In the genomic region with DNA sequence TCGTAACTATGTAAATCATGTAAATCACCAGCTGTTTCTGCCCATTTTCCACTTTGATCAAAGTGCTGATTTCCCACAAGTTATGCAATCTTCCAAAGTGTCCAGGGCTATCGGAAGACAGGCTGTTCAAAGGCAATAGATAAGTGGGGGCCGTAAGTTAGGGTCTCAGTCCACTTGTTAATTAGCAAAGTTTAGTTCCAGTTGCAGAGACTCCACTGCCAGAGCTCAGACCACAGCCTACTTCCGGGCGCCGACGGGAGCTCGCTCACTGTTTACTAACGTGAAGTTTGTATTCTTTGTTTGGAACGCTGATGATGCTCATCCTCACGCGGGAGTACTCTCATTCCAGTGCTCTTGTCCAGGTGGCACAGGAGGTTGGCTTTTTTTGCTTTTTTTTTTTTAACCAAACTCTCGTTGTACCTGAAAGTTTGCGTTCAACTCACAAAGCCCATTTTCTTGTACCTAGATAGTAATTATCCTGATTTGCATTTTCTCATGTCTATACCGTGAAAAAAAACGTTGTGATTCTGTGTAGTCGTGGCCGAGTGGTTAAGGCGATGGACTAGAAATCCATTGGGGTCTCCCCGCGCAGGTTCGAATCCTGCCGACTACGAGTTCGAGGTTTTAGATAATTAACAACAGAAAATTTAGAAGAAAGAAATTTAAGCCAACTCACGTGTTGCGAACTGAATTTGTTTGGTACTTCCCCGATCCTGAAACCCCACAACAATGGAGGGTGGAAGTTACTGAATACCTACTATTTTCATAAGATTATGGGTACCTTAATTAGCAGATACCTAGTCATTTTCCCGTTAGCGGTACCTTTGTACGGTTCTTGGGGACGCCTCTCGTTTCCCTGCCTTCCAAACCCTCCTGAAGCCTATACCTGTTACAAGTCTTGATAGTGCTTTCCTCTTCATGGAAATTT, we compare ENCODE assay signal across 8 cellular contexts. TPM values are rescaled to one million over a fixed set of nuclear protein-coding genes. Genes with fewer than 3 reads are reported as not detected.
DNase-seq lines count a peak whose midpoint lies in the region; ATAC-seq, FAIRE-seq and TF ChIP-seq lines count a peak whose summit lies in the region.

No MANE protein-coding gene starts in this region.

- TF ChIP-seq CTCF in keratinocyte (optimal IDR thresholded peaks at IDR 0.05 in 1 of 3, IDR thresholded peaks at IDR 0.05 in 1 of 3, conservative IDR thresholded peaks at IDR 0.05 in 1 of 3; ENCODE audit: extremely low read depth in 1 of 3, insufficient read depth in 2 of 3, low read length in 3 of 3) = no peak

- no peaks in the 10 kb centered on the region for H3K9me1 ChIP-seq in keratinocyte (ENCODE audit: control insufficient read depth, extremely low read depth, insufficient read depth, low read length)

- no peaks in the 10 kb centered on the region for H3K79me2 ChIP-seq in keratinocyte (ENCODE audit: control insufficient read depth, insufficient read depth, low read length)

- peak overlapping the region; percentile 96 for H3K9ac ChIP-seq in ES-I3 (ENCODE audit: low read depth, low read length)
- H3K9ac ChIP-seq in keratinocyte (ENCODE audit: control insufficient read depth, extremely low read depth, insufficient read depth, low read length) = peak overlapping the region; percentile 69

- H3K4me2 ChIP-seq in keratinocyte (ENCODE audit: control insufficient read depth, extremely low read depth, insufficient read depth, low read depth, low read length) = peak overlapping the region; percentile 79

- H3K4me1 ChIP-seq in ES-I3 (ENCODE audit: insufficient read depth, low read length) = peaks cover 10% of the 10 kb centered on the region; the same call in 1 of the 2 replicates
- no peaks in the 10 kb centered on the region for H3K4me1 ChIP-seq in keratinocyte (ENCODE audit: control insufficient read depth, extremely low read depth, insufficient read depth, low read length)

- peak overlapping the region; percentile 49 to 74 (median 62) for H3K4me3 ChIP-seq in keratinocyte (ENCODE audit: control insufficient read depth in 2 of 3, extremely low read depth in 1 of 3, insufficient read depth in 2 of 3, low read depth in 1 of 3, low read length in 3 of 3)

- peak; percentile 55 for ATAC-seq in HG02610 (IDR thresholded peaks at IDR 0.05; ENCODE audit: unreplicated experiment)
- ATAC-seq in HG02852 (IDR thresholded peaks at IDR 0.05; ENCODE audit: unreplicated experiment) = no peak

- peak overlapping the region; percentile 19 for H3K27ac ChIP-seq in keratinocyte (ENCODE audit: control insufficient read depth, insufficient read depth, low read length)

- H4K20me1 ChIP-seq in keratinocyte (ENCODE audit: control insufficient read depth, extremely low read depth, insufficient read depth, low read length) = no peaks in the 10 kb centered on the region

- FAIRE-seq in keratinocyte (lab: Jason Lieb, UNC) = peak; percentile 67

- no peaks in the 10 kb centered on the region for H3K36me3 ChIP-seq in ES-I3 (ENCODE audit: insufficient read depth, low read length)
- H3K36me3 ChIP-seq in keratinocyte (ENCODE audit: control insufficient read depth in 2 of 2, extremely low read depth in 1 of 2, insufficient read depth in 2 of 2, low read length in 2 of 2) = no peaks in the 10 kb centered on the region

- H2AFZ ChIP-seq in keratinocyte (ENCODE audit: control insufficient read depth, low read length) = peak overlapping the region; percentile 82

- DNase-seq in NCI-H1694 (lab: John Stamatoyannopoulos, UW) = peak; percentile 71
- peak; percentile 77 for DNase-seq in UCSD-AML1 (lab: John Stamatoyannopoulos, UW; ENCODE audit: unreplicated experiment)
- DNase-seq in brain pericyte (ENCODE audit: low read depth, low spot score) = peak; percentile 13
- no peak for DNase-seq in keratinocyte (ENCODE audit: low read depth, low spot score)
- peak; percentile 85 for DNase-seq in stimulated activated CD4-positive, alpha-beta T cell treated with anti-CD3 and anti-CD28 coated beads, Interleukin-1b, Interleukin-23, amount 100 ng/mL, for 48 hours

- no peaks in the 10 kb centered on the region for H3K27me3 ChIP-seq in keratinocyte (ENCODE audit: control insufficient read depth, extremely low read depth, insufficient read depth, low read length)

- no peaks in the 10 kb centered on the region for H3K9me3 ChIP-seq in ES-I3 (ENCODE audit: control insufficient read depth, insufficient read depth, low read length)
- H3K9me3 ChIP-seq in keratinocyte (ENCODE audit: control insufficient read depth, low read depth, low read length) = no peaks in the 10 kb centered on the region

- dilution Hi-C loops in keratinocyte (cut with MboI; ENCODE audit: extremely low pct_ligation_motif_present, low sequenced_read_pairs) = no loop called here

RNA-seq across cellular contexts. Expression of gene ZNF184, which starts 29.9 kb away (rescaled TPM):
- 2.3 to 4.3 TPM (median 3.1 TPM) in 3 replicates for polyA plus RNA-seq in keratinocyte
- 2.8 TPM for polyA plus RNA-seq in keratinocyte (2011; ENCODE audit: low read depth)
- polyA plus RNA-seq in keratinocyte (2011; cell fraction: cytosol; rRNA removed) = 1.5 and 3.6 TPM in 2 replicates
- polyA plus RNA-seq in keratinocyte (2011; cell fraction: nucleus; rRNA removed) = 3.0 and 4.2 TPM in 2 replicates
- polyA plus RNA-seq in keratinocyte (2012; ENCODE audit: low replicate concordance) = 1.9 and 3.9 TPM in 2 replicates
- 1.7 to 4.2 TPM (median 3.7 TPM) in 3 replicates for polyA minus RNA-seq in keratinocyte
- polyA minus RNA-seq in keratinocyte (2011; cell fraction: cytosol; rRNA and poly(A)+ RNA removed) = 3.6 TPM
- polyA minus RNA-seq in keratinocyte (2011; cell fraction: nucleus; rRNA and poly(A)+ RNA removed) = 2.3 and 5.4 TPM in 2 replicates
